Comparison of ENCODE assay signal across 3 cellular contexts in genomic region chr16:18631713-18632112, GRCh38.
DNase-seq lines count a peak whose midpoint lies in the region; ATAC-seq and TF ChIP-seq lines count a peak whose summit lies in the region.
"Not testable (repeated sequence)": the region's sequence is repeated elsewhere in the genome, so short reads cannot be mapped to it uniquely, and the experiment has no call there.

No MANE protein-coding gene starts in this region.

- not testable (repeated sequence) for H3K4me1 ChIP-seq in left lung, lower lobe of right lung, upper lobe of right lung

- not testable (repeated sequence) for DNase-seq in left lung, lower lobe of right lung, upper lobe of right lung

- H3K4me3 ChIP-seq in left lung, lower lobe of right lung, upper lobe of right lung: not testable (repeated sequence)

- intact Hi-C loops in left lung (cut with DNase I); lower lobe of right lung (cut with DNase I); upper lobe of right lung (cut with DNase I): not testable (repeated sequence)

- H3K27me3 ChIP-seq in left lung; lower lobe of right lung (ENCODE audit: low read depth); upper lobe of right lung: not testable (repeated sequence)

- H3K27ac ChIP-seq in left lung, lower lobe of right lung, upper lobe of right lung: not testable (repeated sequence)

- peak; percentile 81 for ATAC-seq in left lung
- peak; percentile 45 to 54 for ATAC-seq in lower lobe of right lung
- ATAC-seq in upper lobe of right lung = peak; percentile 60

- not testable (repeated sequence) for H3K9me3 ChIP-seq in left lung, lower lobe of right lung, upper lobe of right lung

- not testable (repeated sequence) for TF ChIP-seq CTCF in left lung (IDR thresholded peaks at IDR 0.05); lower lobe of right lung (IDR thresholded peaks at IDR 0.05); upper lobe of right lung (IDR thresholded peaks at IDR 0.05)

- H3K36me3 ChIP-seq in left lung, lower lobe of right lung, upper lobe of right lung: not testable (repeated sequence)
